ENCODE assay signal across 13 cellular contexts in genomic region chr7:122166708-122167107, GRCh38. TPM values are rescaled to one million over a fixed set of nuclear protein-coding genes. Genes with fewer than 3 reads are reported as not detected.
DNase-seq lines count a peak whose midpoint lies in the region; TF ChIP-seq lines count a peak whose summit lies in the region.
"Had no signal": no experiment of that assay in that cellular context is flagged by ENCODE, and none has a peak within 500 bp of the region (broad histone marks: within the 10 kb centered on the region; RNA-seq: fewer than 3 reads in every experiment).

No MANE protein-coding gene starts in this region.

- H3K4me1 ChIP-seq in spleen, result no peaks in the 10 kb centered on the region
- H3K4me1 ChIP-seq: BLaER1, esophagus muscularis mucosa had no signal

- TF ChIP-seq CTCF in BJ (IDR thresholded peaks at IDR 0.05; ENCODE audit: insufficient read depth, low read depth, low read length) (no peak), spleen (IDR thresholded peaks at IDR 0.05 in 8 of 11, conservative IDR thresholded peaks at IDR 0.05 in 3 of 11) (no peak)

- no peak for TF ChIP-seq POLR2A in spleen (IDR thresholded peaks at IDR 0.05)

- no peak overlapping the region for H3K27ac ChIP-seq in spleen
- H3K27ac ChIP-seq: BLaER1, esophagus muscularis mucosa, VCaP had no signal

- H3K36me3 ChIP-seq in BJ (ENCODE audit: control insufficient read depth, insufficient read depth, low read length) (no peaks in the 10 kb centered on the region), spleen (no peaks in the 10 kb centered on the region)
- H3K36me3 ChIP-seq: BLaER1, esophagus muscularis mucosa had no signal

- 0 out of 2 replicates have a peak, but pooled peaks cover 2% of the 10 kb centered on the region for H3K27me3 ChIP-seq in BJ (ENCODE audit: control insufficient read depth, insufficient read depth, low read length)
- no peaks in the 10 kb centered on the region for H3K27me3 ChIP-seq in spleen (replicated peaks in 1 of 7)
- H3K27me3 ChIP-seq: BLaER1, esophagus muscularis mucosa had no signal

- no peak overlapping the region for H3K4me3 ChIP-seq in BJ (ENCODE audit: low read depth, low read length)
- H3K4me3 ChIP-seq in spleen, result no peak overlapping the region
- H3K4me3 ChIP-seq: BLaER1, esophagus muscularis mucosa had no signal

- 52 to 72% (median 56%) methylated on average over 1 of the region's 1 CpG for WGBS in spleen, 5 donors

- POLR2A ChIA-PET in BJ (lab: Charles Lee), result no interaction called here

- CTCF ChIA-PET in BJ (lab: Yijun Ruan, JAX), result interaction anchor here (1.3 to 2.2 kb wide), 3 partner anchors 9 to 74 kb away, joined by 4 to 10 read pairs (median 4); no protein-coding TSS in a partner anchor

- H3K9me3 ChIP-seq in spleen, result no peaks in the 10 kb centered on the region
- H3K9me3 ChIP-seq: BLaER1, esophagus muscularis mucosa had no signal

- intact Hi-C loops in spleen (cut with DNase I; ENCODE audit: low total_unique reads), result no loop called here

- peak; percentile 40 for DNase-seq in BJ (ENCODE audit: low read depth)
- peak; percentile 54 for DNase-seq in LoVo (ENCODE audit: low spot score)
- DNase-seq in dermis microvascular lymphatic vessel endothelial cell (ENCODE audit: low read depth in 2 of 2), result peak; percentile 36 to 61
- peak; percentile 7 for DNase-seq in myocyte (ENCODE audit: low read depth)
- DNase-seq in effector CD8-positive, alpha-beta T cell (lab: John Stamatoyannopoulos, UW), result no peak
- no peak for DNase-seq in spleen
- no peak for DNase-seq in HUDEP-2 (lab: John Stamatoyannopoulos, UW; ENCODE audit: unreplicated experiment in 76 of 76)
- DNase-seq in NCI-H1105 (lab: John Stamatoyannopoulos, UW), result no peak
- DNase-seq: activated naive CD4-positive, alpha-beta T cell; stimulated activated CD4-positive, alpha-beta T cell treated with anti-CD3 and anti-CD28 coated beads, Interleukin-4, amount 100 ng/mL, for 1 hour had no signal

RNA-seq across cellular contexts. Expression of gene AASS, which starts 22.7 kb away (rescaled TPM):
- polyA plus RNA-seq in BJ (2011; rRNA removed) (7.1 and 12.1 TPM in 2 replicates), spleen (1 to 10 TPM; 1.7 to 2.9 (median 2.5) TPM)
- polyA minus RNA-seq in BJ (2011; rRNA and poly(A)+ RNA removed), result 11.0 and 13.8 TPM in 2 replicates
- total RNA-seq in dermis microvascular lymphatic vessel endothelial cell (15.9 and 19.0 TPM in 2 replicates), myocyte (20.1 and 23.6 TPM in 2 replicates), spleen (10 to 100 TPM; 11.2 to 25.3 (median 19.4) TPM)
- 2.1 TPM for polyA plus RNA-seq in myocyte (2012)

Comparison
In these comparisons a context has a peak if more than half of its experiments do, and no peak if none do; other contexts are left out.
1. DNase-seq: peak in BJ (single experiment), LoVo (single experiment), dermis microvascular lymphatic vessel endothelial cell (2 of 2) and myocyte (single experiment); none in effector CD8-positive, alpha-beta T cell (single experiment), spleen (single experiment), HUDEP-2 (0 of 76) and NCI-H1105 (single experiment).